Comparison of ENCODE assay signal across 14 cellular contexts in genomic region chr20:32115196-32115767, GRCh38.
"Had no signal": no experiment of that assay in that cellular context is flagged by ENCODE, and none has a peak within 500 bp of the region (broad histone marks: within the 10 kb centered on the region; RNA-seq: fewer than 3 reads in every experiment).

No MANE protein-coding gene starts in this region.

- H3K27ac Mint-ChIP-seq: activated CD4-positive, alpha-beta memory T cell treated with anti-CD3 and anti-CD28 coated beads for 36 hours; activated naive CD8-positive, alpha-beta T cell treated with anti-CD3 and anti-CD28 coated beads, Interleukin-2, amount 10 ng/mL, durations not matched to agents 7 days and 5 days had no signal

- DNase-seq: activated CD4-positive, alpha-beta memory T cell treated with anti-CD3 and anti-CD28 coated beads for 36 hours; activated CD4-positive, CD25-positive, alpha-beta regulatory T cell treated with anti-CD3 and anti-CD28 coated beads, Interleukin-2, amount 50 U/mL, for 72 hours; activated gamma-delta T cell treated with Interleukin-2 at 50 U/mL for 16 hours; activated naive CD8-positive, alpha-beta T cell treated with anti-CD3 and anti-CD28 coated beads, Interleukin-2, amount 10 ng/mL, durations not matched to agents 7 days and 5 days; activated T-cell treated with anti-CD3 and anti-CD28 coated beads, Interleukin-2, amount 50 U/mL, for 48 hours; foreskin melanocyte; heart right ventricle; left ventricle myocardium superior; retina; stomach had no signal

- H3K27ac ChIP-seq: heart right ventricle, thoracic aorta, vagina had no signal

- ATAC-seq: heart right ventricle, left ventricle myocardium superior had no signal

- H3K4me3 ChIP-seq: breast epithelium, heart right ventricle, stomach, thoracic aorta, vagina had no signal

- H3K36me3 ChIP-seq: breast epithelium, thoracic aorta, vagina had no signal

- H3K27me3 ChIP-seq: breast epithelium, heart right ventricle, stomach, vagina had no signal

- H3K9me3 ChIP-seq: breast epithelium, heart right ventricle, stomach, thoracic aorta, vagina had no signal

- FAIRE-seq: keratinocyte had no signal

- H3K27me3 Mint-ChIP-seq: activated CD4-positive, alpha-beta memory T cell treated with anti-CD3 and anti-CD28 coated beads for 36 hours; activated naive CD8-positive, alpha-beta T cell treated with anti-CD3 and anti-CD28 coated beads, Interleukin-2, amount 10 ng/mL, durations not matched to agents 7 days and 5 days had no signal

- H3K4me3 Mint-ChIP-seq: activated CD4-positive, alpha-beta memory T cell treated with anti-CD3 and anti-CD28 coated beads for 36 hours; activated naive CD8-positive, alpha-beta T cell treated with anti-CD3 and anti-CD28 coated beads, Interleukin-2, amount 10 ng/mL, durations not matched to agents 7 days and 5 days had no signal
